Comparison of ENCODE assay signal across 21 cellular contexts in the genomic region with DNA sequence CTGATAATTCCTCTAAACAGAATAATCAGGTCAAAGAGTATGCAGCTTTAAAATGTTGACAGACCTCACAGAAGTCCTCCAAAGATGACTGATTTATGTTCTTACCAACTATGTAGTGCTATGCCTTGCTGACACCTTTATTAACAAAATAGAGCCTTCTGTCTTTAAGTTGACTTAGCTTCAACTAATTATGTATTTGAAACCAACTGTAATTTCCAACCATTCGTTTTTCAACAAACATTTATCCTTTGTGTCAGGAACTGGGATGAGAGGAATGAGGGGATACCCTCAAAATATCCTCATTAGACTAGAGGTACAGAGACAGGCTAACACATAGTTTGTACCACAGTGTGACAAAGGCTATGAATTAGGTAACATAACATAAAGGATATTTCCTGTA.
"Had no signal": no experiment of that assay in that cellular context is flagged by ENCODE, and none has a peak within 500 bp of the region (broad histone marks: within the 10 kb centered on the region; RNA-seq: fewer than 3 reads in every experiment).

No MANE protein-coding gene starts in this region.

- H3K4me2 ChIP-seq: KMS-11 had no signal

- H3K27me3 Mint-ChIP-seq: activated CD8-positive, alpha-beta memory T cell treated with anti-CD3 and anti-CD28 coated beads, Interleukin-2, amount 10 ng/mL, durations not matched to agents 7 days and 5 days; activated naive CD8-positive, alpha-beta T cell; activated T-cell treated with anti-CD3 and anti-CD28 coated beads, Interleukin-2, amount 50 U/mL, for 24 hours; central memory CD8-positive, alpha-beta T cell had no signal

- H3K27ac Mint-ChIP-seq: activated CD8-positive, alpha-beta memory T cell treated with anti-CD3 and anti-CD28 coated beads, Interleukin-2, amount 10 ng/mL, durations not matched to agents 7 days and 5 days; activated naive CD4-positive, alpha-beta T cell treated with anti-CD3 and anti-CD28 coated beads for 36 hours; activated T-cell treated with anti-CD3 and anti-CD28 coated beads, Interleukin-2, amount 50 U/mL, for 24 hours; brain had no signal

- H3K4me1 Mint-ChIP-seq: activated CD8-positive, alpha-beta memory T cell treated with anti-CD3 and anti-CD28 coated beads, Interleukin-2, amount 10 ng/mL, durations not matched to agents 7 days and 5 days; central memory CD8-positive, alpha-beta T cell had no signal

- H3K9me3 Mint-ChIP-seq: activated naive CD4-positive, alpha-beta T cell treated with anti-CD3 and anti-CD28 coated beads for 36 hours; activated T-cell treated with anti-CD3 and anti-CD28 coated beads, Interleukin-2, amount 50 U/mL, for 24 hours; central memory CD8-positive, alpha-beta T cell had no signal

- ATAC-seq: activated CD8-positive, alpha-beta memory T cell treated with anti-CD3 and anti-CD28 coated beads, Interleukin-2, amount 10 ng/mL, durations not matched to agents 7 days and 5 days had no signal

- H3K4me3 Mint-ChIP-seq: activated CD8-positive, alpha-beta memory T cell treated with anti-CD3 and anti-CD28 coated beads, Interleukin-2, amount 10 ng/mL, durations not matched to agents 7 days and 5 days; activated naive CD4-positive, alpha-beta T cell treated with anti-CD3 and anti-CD28 coated beads for 36 hours; activated naive CD8-positive, alpha-beta T cell; activated T-cell treated with anti-CD3 and anti-CD28 coated beads, Interleukin-2, amount 50 U/mL, for 24 hours; brain; central memory CD8-positive, alpha-beta T cell had no signal

- H3K36me3 Mint-ChIP-seq: activated CD8-positive, alpha-beta memory T cell treated with anti-CD3 and anti-CD28 coated beads, Interleukin-2, amount 10 ng/mL, durations not matched to agents 7 days and 5 days; activated naive CD8-positive, alpha-beta T cell; brain had no signal

- DNase-seq: activated CD4-positive, CD25-positive, alpha-beta regulatory T cell; activated CD8-positive, alpha-beta memory T cell treated with anti-CD3 and anti-CD28 coated beads, Interleukin-2, amount 10 ng/mL, durations not matched to agents 7 days and 5 days; activated effector memory CD4-positive, alpha-beta T cell treated with anti-CD3 and anti-CD28 coated beads, Interleukin-2, amount 50 U/mL, for 16 hours; activated naive CD4-positive, alpha-beta T cell treated with anti-CD3 and anti-CD28 coated beads for 36 hours; activated T-cell treated with anti-CD3 and anti-CD28 coated beads, Interleukin-2, amount 50 U/mL, for 24 hours; amygdala; NCI-H1092; NCI-H1417 treated with DMSO at 0.1 percent for 48 hours; NCI-H1694; NCI-H2029 treated with DMSO at 0.1 percent for 48 hours; NCI-H345; NCI-H510A; NCI-H69; NK-92 treated with Interleukin-12 subunit alpha and Interleukin-12 subunit beta, amount 100 ng/mL, for 24 hours; SIG-M5; T-helper 1 cell had no signal

- H3K9ac ChIP-seq: KMS-11 had no signal

- H3K27ac ChIP-seq: KMS-11, VCaP had no signal
